1 cellular context compared by ENCODE assay signal in genomic region chr11:30282289-30282631, GRCh38.
TF ChIP-seq lines count a peak whose summit lies in the region.

No MANE protein-coding gene starts in this region.

TF ChIP-seq in HepG2, 621 proteins besides CTCF, POLR2A, EP300 and RAD21 (continued from another document):
- no peak for TF ChIP-seq ZNF687 (CRISPR knock-in tag; IDR thresholded peaks at IDR 0.05)
